ENCODE assay signal across 10 cellular contexts in genomic region chr2:173401716-173402326, GRCh38. TPM values are rescaled to one million over a fixed set of nuclear protein-coding genes. Genes with fewer than 3 reads are reported as not detected.
A peak's percentile ranks its signal among the peaks of the same experiment; 100 is the strongest.
DNase-seq lines count a peak whose midpoint lies in the region; ATAC-seq, FAIRE-seq and TF ChIP-seq lines count a peak whose summit lies in the region.
"Had no signal": no experiment of that assay in that cellular context is flagged by ENCODE, and none has a peak within 500 bp of the region (broad histone marks: within the 10 kb centered on the region; RNA-seq: fewer than 3 reads in every experiment).

No MANE protein-coding gene starts in this region.

- TF ChIP-seq POLR2A in HepG2 (IDR thresholded peaks at IDR 0.05; ENCODE audit: insufficient read depth in 1 of 2, low read depth in 2 of 2, low read length in 2 of 2) (no peak), right lobe of liver (IDR thresholded peaks at IDR 0.05) (no peak)

- H2AFZ ChIP-seq in HepG2 (ENCODE audit: low read length): no peak overlapping the region

- no peak for FAIRE-seq in HepG2 (lab: Jason Lieb, UNC)

- H3K27me3 Mint-ChIP-seq in T-helper 2 cell treated with Interferon-gamma antibody and Interleukin-4, amounts not matched to agents 5 μg/mL and 100 μg/mL, for 36 hours (ENCODE audit: low read depth): peaks cover 62% of the 10 kb centered on the region

- H3K4me3 Mint-ChIP-seq in T-helper 2 cell treated with Interferon-gamma antibody and Interleukin-4, amounts not matched to agents 5 μg/mL and 100 μg/mL, for 36 hours: no peak overlapping the region

- DNase-seq in HepG2 (ENCODE audit: low spot score) (no peak), right lobe of liver (no peak), WERI-Rb-1 (no peak), mesenteric fat pad (ENCODE audit: low spot score) (no peak)
- DNase-seq in activated naive CD4-positive, alpha-beta T cell treated with anti-CD3 and anti-CD28 coated beads, Interleukin-2, amount 50 U/mL, for 16 hours: no peak
- DNase-seq in T-helper 2 cell treated with Interferon-gamma antibody and Interleukin-4, amounts not matched to agents 5 μg/mL and 100 μg/mL, for 36 hours (ENCODE audit: low spot score): no peak

- no peaks in the 10 kb centered on the region for H3K36me3 Mint-ChIP-seq in T-helper 2 cell treated with Interferon-gamma antibody and Interleukin-4, amounts not matched to agents 5 μg/mL and 100 μg/mL, for 36 hours (ENCODE audit: low read depth)

- no peaks in the 10 kb centered on the region for H4K20me1 ChIP-seq in HepG2 (ENCODE audit: insufficient read depth, low read length)
- H4K20me1 ChIP-seq: BLaER1 had no signal

- intact Hi-C loops in HepG2 (cut with micrococcal nuclease; ENCODE audit: unreplicated experiment) (loop anchor here (1.0 to 10.0 kb wide), 6 partner anchors 47 to 939 kb away; no protein-coding TSS in a partner anchor), right lobe of liver (cut with DNase I) (no loop called here)

- H3K9ac ChIP-seq in HepG2 (ENCODE audit: insufficient read depth, low read depth, low read length) (no peak overlapping the region), iPS-15b (ENCODE audit: low read depth, low read length) (no peak overlapping the region)
- H3K9ac ChIP-seq: BLaER1 had no signal

- POLR2A ChIA-PET in HepG2 (lab: Yijun Ruan, JAX): no interaction called here

- peak overlapping the region; percentile 77; the same call in 1 of the 2 replicates for H3K4me2 ChIP-seq in HepG2 (ENCODE audit: low read depth, low read length)
- H3K4me2 ChIP-seq: BLaER1 had no signal

- WGBS in HepG2 (ENCODE audit: low lambda C conversion rate): 11% methylated on average over 7 of the region's 7 CpGs
- WGBS in right lobe of liver (ENCODE audit: insufficient coverage, low coverage, low lambda C conversion rate, missing lambda C conversion rate): 8% methylated on average over 7 of the region's 7 CpGs

- in situ Hi-C loops in HepG2 (cut with HindIII; ENCODE audit: extremely low pct_ligation_motif_present, low pct_unique_long_range_greater_than_20kb): loop anchor here (5.0 to 25.0 kb wide), 4 partner anchors 45 to 940 kb away; no protein-coding TSS in a partner anchor

- H3K4me1 Mint-ChIP-seq in T-helper 2 cell treated with Interferon-gamma antibody and Interleukin-4, amounts not matched to agents 5 μg/mL and 100 μg/mL, for 36 hours (ENCODE audit: low read depth): peaks cover 7% of the 10 kb centered on the region

- no peaks in the 10 kb centered on the region for H3K36me3 ChIP-seq in HepG2 (replicated peaks in 1 of 2; ENCODE audit: control insufficient read depth in 1 of 2, insufficient read depth in 2 of 2, low read length in 2 of 2)
- no peaks in the 10 kb centered on the region for H3K36me3 ChIP-seq in right lobe of liver
- H3K36me3 ChIP-seq in WERI-Rb-1: no peaks in the 10 kb centered on the region
- no peaks in the 10 kb centered on the region for H3K36me3 ChIP-seq in iPS-15b (ENCODE audit: control insufficient read depth, insufficient read depth, low read length)
- H3K36me3 ChIP-seq: BLaER1, prostate gland had no signal

- TF ChIP-seq RAD21 in HepG2 (CRISPR knock-in tag; IDR thresholded peaks at IDR 0.05): no peak

- peaks cover 0 to 37% of the 10 kb centered on the region in 2 experiments; a peak in 3 of 5 replicates for H3K27me3 ChIP-seq in HepG2 (ENCODE audit: control insufficient read depth in 1 of 2, insufficient read depth in 2 of 2, low read length in 2 of 2)
- H3K27me3 ChIP-seq in right lobe of liver: peaks cover 0 to 13% of the 10 kb centered on the region in 2 donors
- H3K27me3 ChIP-seq in WERI-Rb-1 (ENCODE audit: insufficient read depth, low read depth, severe bottlenecking): no peaks in the 10 kb centered on the region
- H3K27me3 ChIP-seq in iPS-15b (ENCODE audit: control insufficient read depth, insufficient read depth, low read length): no peaks in the 10 kb centered on the region

- TF ChIP-seq EP300 in HepG2 (IDR thresholded peaks at IDR 0.05; ENCODE audit: low read depth in 2 of 2, low read length in 2 of 2) (no peak), HepG2 (CRISPR knock-in tag; IDR thresholded peaks at IDR 0.05; ENCODE audit: borderline replicate concordance) (no peak)

- H3K9me3 Mint-ChIP-seq in T-helper 2 cell treated with Interferon-gamma antibody and Interleukin-4, amounts not matched to agents 5 μg/mL and 100 μg/mL, for 36 hours: no peaks in the 10 kb centered on the region

- peaks cover 14% of the 10 kb centered on the region for H3K4me1 ChIP-seq in HepG2 (ENCODE audit: insufficient read depth, low read length)
- H3K4me1 ChIP-seq in right lobe of liver: no peaks in the 10 kb centered on the region
- H3K4me1 ChIP-seq in iPS-15b (ENCODE audit: control insufficient read depth, insufficient read depth, low read length): peaks cover 13% of the 10 kb centered on the region
- H3K4me1 ChIP-seq: prostate gland had no signal

- CTCF ChIA-PET in HepG2 (lab: Yijun Ruan, JAX; ENCODE audit: low intra/inter-chr PET ratio, low total read pairs): interaction anchor here (1.1 to 1.8 kb wide), 5 partner anchors 48 to 943 kb away, joined by 3 to 22 read pairs (median 5); no protein-coding TSS in a partner anchor

- no peak overlapping the region for H3K27ac ChIP-seq in HepG2 (ENCODE audit: extremely low read length, insufficient read depth, low read length)
- H3K27ac ChIP-seq in right lobe of liver: no peak overlapping the region
- H3K27ac ChIP-seq in WERI-Rb-1: peak overlapping the region; percentile 68
- H3K27ac ChIP-seq: BLaER1, prostate gland had no signal

- ATAC-seq in HepG2 (peak; percentile 36; the same call in 1 of the 3 replicates), right lobe of liver (no peak), GM19452 (IDR thresholded peaks at IDR 0.05; ENCODE audit: unreplicated experiment) (no peak)

- no peak overlapping the region for H3K27ac Mint-ChIP-seq in T-helper 2 cell treated with Interferon-gamma antibody and Interleukin-4, amounts not matched to agents 5 μg/mL and 100 μg/mL, for 36 hours

- H3K4me3 ChIP-seq in HepG2 (replicated peaks in 1 of 3; ENCODE audit: insufficient read depth in 1 of 3, low read depth in 2 of 3, low read length in 3 of 3) (no peak overlapping the region), right lobe of liver (no peak overlapping the region), WERI-Rb-1 (ENCODE audit: low read depth, low read length) (peak overlapping the region; percentile 50), iPS-15b (ENCODE audit: low read depth, low read length) (peak overlapping the region; percentile 54)
- H3K4me3 ChIP-seq: BLaER1, prostate gland had no signal

- H3K79me2 ChIP-seq in HepG2 (ENCODE audit: insufficient read depth, low read length): no peaks in the 10 kb centered on the region

- H3K9me3 ChIP-seq in HepG2 (ENCODE audit: low read length) (no peaks in the 10 kb centered on the region), right lobe of liver (no peaks in the 10 kb centered on the region), WERI-Rb-1 (ENCODE audit: severe bottlenecking) (no peaks in the 10 kb centered on the region), iPS-15b (ENCODE audit: control insufficient read depth, insufficient read depth, low read length) (no peaks in the 10 kb centered on the region)
- H3K9me3 ChIP-seq: BLaER1, prostate gland had no signal

- BruUV-seq in HepG2 (replicated peaks; lab: Mats Ljungman, UMichigan): no TSS peak

- TF ChIP-seq CTCF in HepG2 (CRISPR knock-in tag; IDR thresholded peaks at IDR 0.05) (no peak), right lobe of liver (IDR thresholded peaks at IDR 0.05) (no peak), WERI-Rb-1 (IDR thresholded peaks at IDR 0.05; ENCODE audit: low read depth, low read length) (no peak)

TF ChIP-seq in HepG2, 621 proteins besides CTCF, POLR2A, EP300 and RAD21:
- TF ChIP-seq ZNF710 (CRISPR knock-in tag; IDR thresholded peaks at IDR 0.05; ENCODE audit: borderline replicate concordance): no peak
- peak; percentile 60 for TF ChIP-seq HNRNPK (IDR thresholded peaks at IDR 0.05; ENCODE audit: low read depth, low read length, poor library complexity, severe bottlenecking)

RNA-seq across cellular contexts. Expression of gene CDCA7, which starts 47.1 kb away (rescaled TPM):
- 46.2 and 52.5 TPM in 2 replicates for total RNA-seq in HepG2 (2016; rRNA removed; fragmentation: Illumina TruSeq; extraction: Trizol)
- 27.7 and 30.0 TPM in 2 replicates for total RNA-seq in HepG2 (2016; cell fraction: cytosol; rRNA removed; fragmentation: Illumina TruSeq; extraction: Trizol; ENCODE audit: low read depth)
- 47.6 and 48.2 TPM in 2 replicates for total RNA-seq in HepG2 (2016; cell fraction: insoluble cytoplasmic fraction; rRNA removed; fragmentation: Illumina TruSeq; extraction: Trizol)
- total RNA-seq in HepG2 (2016; cell fraction: membrane; rRNA removed; fragmentation: Illumina TruSeq; extraction: Trizol): 32.2 and 33.8 TPM in 2 replicates
- total RNA-seq in HepG2 (2016; cell fraction: nucleus; rRNA removed; fragmentation: Illumina TruSeq; extraction: Trizol): 53.9 and 55.6 TPM in 2 replicates
- 38.4 and 57.8 TPM in 2 replicates for polyA plus RNA-seq in HepG2 (2011; rRNA removed)
- 14.1 and 14.3 TPM in 2 replicates for polyA plus RNA-seq in HepG2 (2011; cell fraction: cytosol; rRNA removed)
- polyA plus RNA-seq in HepG2 (2011; cell fraction: nucleus; rRNA removed): 145 and 170 TPM in 2 replicates
- polyA plus RNA-seq in HepG2 (2012): 22.8 and 38.7 TPM in 2 replicates
- polyA plus RNA-seq in HepG2 (2016; cell fraction: cytosol; fragmentation: Illumina TruSeq; extraction: Trizol; ENCODE audit: low read depth): 7.6 and 7.8 TPM in 2 replicates
- 67.0 and 69.0 TPM in 2 replicates for polyA plus RNA-seq in HepG2 (2016; cell fraction: insoluble cytoplasmic fraction; fragmentation: Illumina TruSeq; extraction: Trizol; ENCODE audit: low read depth)
- 16.4 and 17.0 TPM in 2 replicates for polyA plus RNA-seq in HepG2 (2016; cell fraction: membrane; fragmentation: Illumina TruSeq; extraction: Trizol; ENCODE audit: low read depth)
- polyA plus RNA-seq in HepG2 (2016; cell fraction: nucleus; fragmentation: Illumina TruSeq; extraction: Trizol; ENCODE audit: insufficient read depth, low read depth): 142 and 148 TPM in 2 replicates
- 12.0 and 26.4 TPM in 2 replicates for polyA minus RNA-seq in HepG2 (2011; rRNA and poly(A)+ RNA removed; ENCODE audit: low replicate concordance)
- polyA minus RNA-seq in HepG2 (2011; cell fraction: cytosol; rRNA and poly(A)+ RNA removed): 10.3 and 11.9 TPM in 2 replicates
- polyA minus RNA-seq in HepG2 (2011; cell fraction: nucleus; rRNA and poly(A)+ RNA removed): 40.2 and 48.7 TPM in 2 replicates
- under 1 TPM in 5 of 6 experiments, not detected in 1; 0.09 to 0.37 (median 0.20) TPM for total RNA-seq in right lobe of liver
- total RNA-seq in mesenteric fat pad: 0.22 TPM

Comparison
In these comparisons a context has a peak if more than half of its experiments do, and no peak if none do; other contexts are left out.
1. RNA of gene CDCA7, which starts 47.1 kb away (total RNA-seq): 27.7 to 55.6 TPM in HepG2; 0.22 TPM in mesenteric fat pad (single experiment) and 0.09 to 0.37 TPM in right lobe of liver; every median in the first group is over 10 times any median in the second.
2. H3K4me3 ChIP-seq: peak in WERI-Rb-1 (single experiment) and iPS-15b (single experiment); none in HepG2 (0 of 3) and right lobe of liver (0 of 3).